21 cellular contexts compared by ENCODE assay signal in the genomic region with DNA sequence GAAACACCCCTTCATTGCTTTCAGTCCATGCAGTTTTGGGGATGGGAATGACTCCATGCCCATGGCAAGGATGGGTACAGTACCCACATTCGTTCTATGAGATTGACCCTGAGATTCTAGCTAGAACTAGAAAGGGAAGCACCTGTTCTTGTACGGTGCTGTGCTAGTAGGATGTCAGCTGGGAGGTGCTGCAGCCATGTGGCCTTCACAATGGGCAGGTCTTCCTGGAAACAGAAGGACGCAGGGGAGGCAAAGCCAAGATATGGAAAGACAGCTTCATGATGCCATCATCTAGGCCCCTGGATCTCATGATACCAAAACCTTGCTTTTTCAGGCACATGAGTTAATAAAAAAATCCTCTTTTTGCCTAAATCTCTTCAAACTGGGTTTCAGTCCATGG. TPM values are rescaled to one million over a fixed set of nuclear protein-coding genes. Genes with fewer than 3 reads are reported as not detected.
DNase-seq lines count a peak whose midpoint lies in the region; TF ChIP-seq lines count a peak whose summit lies in the region.
"Had no signal": no experiment of that assay in that cellular context is flagged by ENCODE, and none has a peak within 500 bp of the region (broad histone marks: within the 10 kb centered on the region; RNA-seq: fewer than 3 reads in every experiment).

No MANE protein-coding gene starts in this region.

- H3K27ac ChIP-seq in caudate nucleus (ENCODE audit: low read depth, low read length), result peak overlapping the region; percentile 64
- H3K27ac ChIP-seq in mesenchymal stem cell (ENCODE audit: low read length, poor library complexity, severe bottlenecking), result no peak overlapping the region
- H3K27ac ChIP-seq in spleen, result peak overlapping the region in 7 of 8 donors; percentile 30 to 62 (median 53)
- H3K27ac ChIP-seq: HL-60, KMS-11, SJCRH30 had no signal

- H3K4me1 ChIP-seq in mesenchymal stem cell (ENCODE audit: control insufficient read depth, insufficient read depth, low read depth, low read length) (peaks cover 14% of the 10 kb centered on the region), spleen (peaks cover 8 to 35% (median 24%) of the 10 kb centered on the region in 6 donors)

- 93% methylated on average over 3 of the region's 3 CpGs for WGBS in mesenchymal stem cell
- 58 to 66% (median 63%) methylated on average over 3 of the region's 3 CpGs for WGBS in spleen, 5 donors

- no peaks in the 10 kb centered on the region for H3K36me3 ChIP-seq in mesenchymal stem cell (ENCODE audit: control insufficient read depth in 1 of 2, insufficient read depth in 2 of 2, low read depth in 1 of 2, low read length in 2 of 2)
- H3K36me3 ChIP-seq in spleen, result no peaks in the 10 kb centered on the region
- H3K36me3 ChIP-seq: BLaER1 treated with 17β-estradiol and CSF1 and Interleukin-3, amounts not matched to agents 10 nM and 100 nM; SJCRH30 had no signal

- in situ Hi-C loops in G401 (cut with HindIII; ENCODE audit: low sequenced_read_pairs), result no loop called here

- no peak overlapping the region for H2BK5ac ChIP-seq in mesenchymal stem cell (ENCODE audit: low read depth, low read length, poor library complexity, severe bottlenecking)

- no peak overlapping the region for H3K4ac ChIP-seq in mesenchymal stem cell (ENCODE audit: low read depth in 1 of 2, low read length in 2 of 2)

- H3K27me3 ChIP-seq in mesenchymal stem cell (ENCODE audit: control insufficient read depth in 1 of 2, insufficient read depth in 1 of 2, low read length in 2 of 2), result no peaks in the 10 kb centered on the region
- no peaks in the 10 kb centered on the region for H3K27me3 ChIP-seq in spleen (replicated peaks in 1 of 7)
- H3K27me3 ChIP-seq: BLaER1 treated with 17β-estradiol and CSF1 and Interleukin-3, amounts not matched to agents 10 nM and 100 nM; SJCRH30 had no signal

- peak overlapping the region; percentile 79 for H3K9ac ChIP-seq in mesenchymal stem cell (ENCODE audit: low read length)
- H3K9ac ChIP-seq: BLaER1 treated with 17β-estradiol and CSF1 and Interleukin-3, amounts not matched to agents 10 nM and 100 nM; KMS-11 had no signal

- peak; percentile 54 for DNase-seq in G401 (ENCODE audit: low spot score)
- peak in 1 of 61 donors; percentile 10 for DNase-seq in caudate nucleus (lab: John Stamatoyannopoulos, UW)
- no peak for DNase-seq in mesenchymal stem cell
- DNase-seq in spleen, result no peak
- no peak for DNase-seq in NCI-H2227 treated with DMSO at 0.1 percent for 48 hours (lab: John Stamatoyannopoulos, UW)
- no peak for DNase-seq in NOMO-1 treated with DMSO at 0.1 percent for 48 hours (lab: John Stamatoyannopoulos, UW; ENCODE audit: unreplicated experiment)
- no peak for DNase-seq in putamen (ENCODE audit: low spot score)
- no peak for DNase-seq in activated T-helper 1 cell treated with anti-CD3 and anti-CD28 coated beads, Interleukin-12 subunit alpha, Interleukin-12 subunit beta, Interleukin-2, Interleukin-4 antibody, amounts not matched to agents 30 ng/mL and 10 ng/mL and 1 ng/mL, durations not matched to agents 14 hours and 24 hours and 36 hours (ENCODE audit: low spot score)
- DNase-seq: DMS79, H7, MV-4-11, NCI-H1417, NCI-H187, NCI-H2107, NCI-H524, PC-3, RPMI8226, SJCRH30 had no signal

- no peak overlapping the region for H2AFZ ChIP-seq in mesenchymal stem cell (ENCODE audit: low read depth, low read length)

- H3K79me1 ChIP-seq in mesenchymal stem cell (replicated peaks; ENCODE audit: low read length, poor library complexity, severe bottlenecking), result no peaks in the 10 kb centered on the region

- no peak overlapping the region for H3K4me3 ChIP-seq in mesenchymal stem cell (ENCODE audit: insufficient read depth in 1 of 2, low read depth in 1 of 2, low read length in 2 of 2)
- H3K4me3 ChIP-seq in spleen, result no peak overlapping the region
- H3K4me3 ChIP-seq: BLaER1 treated with 17β-estradiol and CSF1 and Interleukin-3, amounts not matched to agents 10 nM and 100 nM; SJCRH30 had no signal

- H2BK120ac ChIP-seq in mesenchymal stem cell (ENCODE audit: low read depth, low read length), result no peak overlapping the region

- H3K36me3 Mint-ChIP-seq in activated T-helper 1 cell treated with anti-CD3 and anti-CD28 coated beads, Interleukin-12 subunit alpha, Interleukin-12 subunit beta, Interleukin-2, Interleukin-4 antibody, amounts not matched to agents 30 ng/mL and 10 ng/mL and 1 ng/mL, durations not matched to agents 14 hours and 24 hours and 36 hours (ENCODE audit: low read depth), result no peaks in the 10 kb centered on the region

- H3K9me3 ChIP-seq in mesenchymal stem cell (ENCODE audit: control insufficient read depth, low read length), result no peaks in the 10 kb centered on the region
- H3K9me3 ChIP-seq in spleen, result no peaks in the 10 kb centered on the region
- H3K9me3 ChIP-seq: SJCRH30 had no signal

- intact Hi-C loops in spleen (cut with DNase I; ENCODE audit: low total_unique reads), result loop anchor here (5.0 kb wide), 2 partner anchors 39 to 84 kb away; no protein-coding TSS in a partner anchor
- intact Hi-C loops in activated T-helper 1 cell treated with anti-CD3 and anti-CD28 coated beads, Interleukin-12 subunit alpha, Interleukin-12 subunit beta, Interleukin-2, Interleukin-4 antibody, amounts not matched to agents 30 ng/mL and 10 ng/mL and 1 ng/mL, durations not matched to agents 14 hours and 24 hours and 36 hours (cut with micrococcal nuclease), result no loop called here

- no peak overlapping the region for H3K18ac ChIP-seq in mesenchymal stem cell (ENCODE audit: low read depth in 1 of 2, low read length in 2 of 2)

- no peak overlapping the region for H4K91ac ChIP-seq in mesenchymal stem cell (ENCODE audit: low read length)

- H4K8ac ChIP-seq in mesenchymal stem cell (ENCODE audit: low read length), result no peak overlapping the region

- H3K27ac Mint-ChIP-seq in activated T-helper 1 cell treated with anti-CD3 and anti-CD28 coated beads, Interleukin-12 subunit alpha, Interleukin-12 subunit beta, Interleukin-2, Interleukin-4 antibody, amounts not matched to agents 30 ng/mL and 10 ng/mL and 1 ng/mL, durations not matched to agents 14 hours and 24 hours and 36 hours, result no peak overlapping the region

- no peak for TF ChIP-seq CTCF in spleen (IDR thresholded peaks at IDR 0.05 in 8 of 11, conservative IDR thresholded peaks at IDR 0.05 in 3 of 11)

- no peak overlapping the region for H3K14ac ChIP-seq in mesenchymal stem cell (ENCODE audit: low read length in 2 of 2)

- H3K4me3 Mint-ChIP-seq in activated T-helper 1 cell treated with anti-CD3 and anti-CD28 coated beads, Interleukin-12 subunit alpha, Interleukin-12 subunit beta, Interleukin-2, Interleukin-4 antibody, amounts not matched to agents 30 ng/mL and 10 ng/mL and 1 ng/mL, durations not matched to agents 14 hours and 24 hours and 36 hours, result no peak overlapping the region

- no peak overlapping the region for H3K23ac ChIP-seq in mesenchymal stem cell (ENCODE audit: low read length in 2 of 2)

- peaks cover 4% of the 10 kb centered on the region for H3K27me3 Mint-ChIP-seq in activated T-helper 1 cell treated with anti-CD3 and anti-CD28 coated beads, Interleukin-12 subunit alpha, Interleukin-12 subunit beta, Interleukin-2, Interleukin-4 antibody, amounts not matched to agents 30 ng/mL and 10 ng/mL and 1 ng/mL, durations not matched to agents 14 hours and 24 hours and 36 hours (ENCODE audit: insufficient read depth)

- no peak overlapping the region for H2AK5ac ChIP-seq in mesenchymal stem cell (ENCODE audit: low read length, severe bottlenecking)

- H3K4me1 Mint-ChIP-seq in activated T-helper 1 cell treated with anti-CD3 and anti-CD28 coated beads, Interleukin-12 subunit alpha, Interleukin-12 subunit beta, Interleukin-2, Interleukin-4 antibody, amounts not matched to agents 30 ng/mL and 10 ng/mL and 1 ng/mL, durations not matched to agents 14 hours and 24 hours and 36 hours (ENCODE audit: low read depth), result no peaks in the 10 kb centered on the region

- H2BK15ac ChIP-seq in mesenchymal stem cell (ENCODE audit: low read depth, poor library complexity, severe bottlenecking), result peak overlapping the region; percentile 20

- H2BK12ac ChIP-seq in mesenchymal stem cell (ENCODE audit: low read length in 2 of 2), result no peak overlapping the region

- TF ChIP-seq POLR2A in spleen (IDR thresholded peaks at IDR 0.05), result no peak

- no peak overlapping the region for H3K4me2 ChIP-seq in mesenchymal stem cell (ENCODE audit: low read length, poor library complexity, severe bottlenecking)
- H3K4me2 ChIP-seq: KMS-11 had no signal

- no peaks in the 10 kb centered on the region for H3K9me3 Mint-ChIP-seq in activated T-helper 1 cell treated with anti-CD3 and anti-CD28 coated beads, Interleukin-12 subunit alpha, Interleukin-12 subunit beta, Interleukin-2, Interleukin-4 antibody, amounts not matched to agents 30 ng/mL and 10 ng/mL and 1 ng/mL, durations not matched to agents 14 hours and 24 hours and 36 hours

RNA-seq across cellular contexts. Expression of a gene that starts 10.5 kb away (rescaled TPM):
- 0.03 TPM in 1 of 2 replicates, not detected in the other for total RNA-seq in G401 (2014; rRNA removed; shearing (Covaris generic))
- 1.3 TPM for polyA plus RNA-seq in mesenchymal stem cell (2013, experiment 1 of 2)
- polyA plus RNA-seq in mesenchymal stem cell (2013, experiment 2 of 2), result 1.8 TPM
- 10 to 100 TPM in 1 of 7 donors, 1 to 10 TPM in 5, under 1 TPM in 1; 0.47 to 12.9 (median 2.5) TPM for total RNA-seq in spleen
- 1 to 10 TPM in 2 of 3 donors, under 1 TPM in 1; 0.32 to 4.1 (median 2.7) TPM for polyA plus RNA-seq in spleen
- 0.08 TPM in 1 of 2 replicates, not detected in the other for total RNA-seq in activated T-helper 1 cell treated with anti-CD3 and anti-CD28 coated beads, Interleukin-12 subunit alpha, Interleukin-12 subunit beta, Interleukin-2, Interleukin-4 antibody, amounts not matched to agents 30 ng/mL and 10 ng/mL and 1 ng/mL, durations not matched to agents 14 hours and 24 hours and 36 hours
- total RNA-seq: SJCRH30 had no signal
